18 cellular contexts compared by ENCODE assay signal in the genomic region with DNA sequence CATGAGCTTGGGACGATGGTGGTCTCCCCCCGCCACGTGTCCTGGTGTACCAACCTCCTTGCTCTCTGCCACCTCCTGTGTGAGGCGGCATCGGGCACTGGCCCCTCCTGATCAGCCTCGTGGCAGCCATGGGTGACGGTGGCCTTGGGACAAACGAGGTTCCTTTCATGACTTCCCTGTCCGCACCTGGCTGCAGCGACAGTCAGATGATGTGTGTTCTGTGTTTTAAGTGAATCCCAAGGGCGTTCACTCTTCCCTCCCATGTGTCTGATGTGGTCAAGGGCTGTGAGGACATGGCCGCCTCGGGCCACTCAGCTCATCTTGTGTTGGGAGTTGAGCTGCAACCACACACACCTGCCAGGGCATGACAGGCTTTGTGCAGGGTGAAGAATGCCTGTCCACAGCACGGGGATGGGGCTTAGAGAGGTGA. TPM values are rescaled to one million over a fixed set of nuclear protein-coding genes. Genes with fewer than 3 reads are reported as not detected.
DNase-seq lines count a peak whose midpoint lies in the region; ATAC-seq, FAIRE-seq and TF ChIP-seq lines count a peak whose summit lies in the region.
"Had no signal": no experiment of that assay in that cellular context is flagged by ENCODE, and none has a peak within 500 bp of the region (broad histone marks: within the 10 kb centered on the region; RNA-seq: fewer than 3 reads in every experiment).

No MANE protein-coding gene starts in this region.

- H3K14ac ChIP-seq in mesenchymal stem cell (ENCODE audit: low read length in 2 of 2), result peak overlapping the region in 1 of 2 experiments; percentile 22

- no peak overlapping the region for H2BK15ac ChIP-seq in mesenchymal stem cell (ENCODE audit: low read depth, poor library complexity, severe bottlenecking)

- H3K4me1 ChIP-seq in mesenchymal stem cell (ENCODE audit: control insufficient read depth, insufficient read depth, low read depth, low read length), result peaks cover 43% of the 10 kb centered on the region
- peaks cover 38% of the 10 kb centered on the region for H3K4me1 ChIP-seq in skeletal muscle satellite cell (ENCODE audit: control insufficient read depth, insufficient read depth, low read length)
- peaks cover 0 to 20% of the 10 kb centered on the region in 2 donors for H3K4me1 ChIP-seq in kidney (ENCODE audit: control insufficient read depth in 1 of 2, insufficient read depth in 1 of 2, low read depth in 1 of 2, low read length in 2 of 2)

- WGBS in mesenchymal stem cell, result 93% methylated on average over 14 of the region's 14 CpGs

- peak overlapping the region; percentile 76 for H4K8ac ChIP-seq in mesenchymal stem cell (ENCODE audit: low read length)

- H3K4me3 ChIP-seq in mesenchymal stem cell (ENCODE audit: insufficient read depth in 1 of 2, low read depth in 1 of 2, low read length in 2 of 2) (no peak overlapping the region), skeletal muscle satellite cell (ENCODE audit: low read length) (no peak overlapping the region), kidney (ENCODE audit: low read length in 2 of 2) (no peak overlapping the region)
- H3K4me3 ChIP-seq: K562 had no signal

- H3K18ac ChIP-seq in mesenchymal stem cell (ENCODE audit: low read depth in 1 of 2, low read length in 2 of 2), result peak overlapping the region; percentile 1 to 30

- H3K9me3 ChIP-seq in mesenchymal stem cell (ENCODE audit: control insufficient read depth, low read length), result no peaks in the 10 kb centered on the region
- H3K9me3 ChIP-seq in skeletal muscle satellite cell (replicated peaks; ENCODE audit: low read length), result no peaks in the 10 kb centered on the region
- no peaks in the 10 kb centered on the region for H3K9me3 ChIP-seq in kidney (ENCODE audit: control insufficient read depth in 1 of 2, low read length in 2 of 2)

- no peak overlapping the region for H2AFZ ChIP-seq in mesenchymal stem cell (ENCODE audit: low read depth, low read length)

- peaks cover 6 to 53% of the 10 kb centered on the region in 2 experiments for H3K27me3 ChIP-seq in mesenchymal stem cell (ENCODE audit: control insufficient read depth in 1 of 2, insufficient read depth in 1 of 2, low read length in 2 of 2)
- peaks cover 2% of the 10 kb centered on the region for H3K27me3 ChIP-seq in skeletal muscle satellite cell (ENCODE audit: control insufficient read depth, insufficient read depth, low read length)

- FAIRE-seq in kidney (lab: Jason Lieb, UNC), result no peak
- FAIRE-seq: K562 had no signal

- H2AK5ac ChIP-seq in mesenchymal stem cell (ENCODE audit: low read length, severe bottlenecking), result peak overlapping the region; percentile 90

- no peak for ATAC-seq in Right ventricle myocardium inferior
- ATAC-seq in left ventricle myocardium superior, result no peak
- ATAC-seq: K562 had no signal

- peak overlapping the region in 1 of 2 experiments; percentile 42 for H3K4ac ChIP-seq in mesenchymal stem cell (ENCODE audit: low read depth in 1 of 2, low read length in 2 of 2)

- no peak overlapping the region for H3K4me2 ChIP-seq in mesenchymal stem cell (ENCODE audit: low read length, poor library complexity, severe bottlenecking)
- H3K4me2 ChIP-seq in skeletal muscle satellite cell (ENCODE audit: low read length), result no peak overlapping the region

- no peaks in the 10 kb centered on the region for H3K36me3 ChIP-seq in mesenchymal stem cell (ENCODE audit: control insufficient read depth in 1 of 2, insufficient read depth in 2 of 2, low read depth in 1 of 2, low read length in 2 of 2)
- H3K36me3 ChIP-seq in skeletal muscle satellite cell (ENCODE audit: insufficient read depth, low read length), result no peaks in the 10 kb centered on the region
- H3K36me3 ChIP-seq in kidney (ENCODE audit: control insufficient read depth in 1 of 2, insufficient read depth in 2 of 2, low read length in 2 of 2), result no peaks in the 10 kb centered on the region

- H3K23ac ChIP-seq in mesenchymal stem cell (ENCODE audit: low read length in 2 of 2), result no peak overlapping the region

- H4K91ac ChIP-seq in mesenchymal stem cell (ENCODE audit: low read length), result peak overlapping the region; percentile 91

- peak overlapping the region; percentile 39 for H2BK120ac ChIP-seq in mesenchymal stem cell (ENCODE audit: low read depth, low read length)

- peak overlapping the region; percentile 70 for H2BK5ac ChIP-seq in mesenchymal stem cell (ENCODE audit: low read depth, low read length, poor library complexity, severe bottlenecking)

- H3K9ac ChIP-seq in mesenchymal stem cell (ENCODE audit: low read length) (no peak overlapping the region), skeletal muscle satellite cell (ENCODE audit: low read depth, low read length) (peak overlapping the region; percentile 38), kidney (ENCODE audit: low read length in 2 of 2) (no peak overlapping the region)

- no peaks in the 10 kb centered on the region for H3K79me1 ChIP-seq in mesenchymal stem cell (replicated peaks; ENCODE audit: low read length, poor library complexity, severe bottlenecking)

- TF ChIP-seq CTCF in kidney (IDR thresholded peaks at IDR 0.05; ENCODE audit: borderline replicate concordance, extremely low read depth, insufficient read depth), result no peak

- DNase-seq in Right ventricle myocardium inferior (ENCODE audit: missing footprints), result peak; percentile 56
- no peak for DNase-seq in left ventricle myocardium superior
- peak; percentile 98 for DNase-seq in SW480 (ENCODE audit: low spot score)
- DNase-seq in mesenchymal stem cell, result no peak
- DNase-seq in activated CD4-positive, alpha-beta T cell treated with anti-CD3 and anti-CD28 coated beads for 1 hour, result no peak
- no peak for DNase-seq in kidney
- no peak for DNase-seq in NCI-H1694 treated with DMSO at 0.1 percent for 48 hours (lab: John Stamatoyannopoulos, UW)
- DNase-seq: COR-L47, DMS153, HCEC 1CT, NCI-H1092 treated with DMSO at 0.1 percent for 48 hours, NCI-H187, NCI-H69 had no signal

- peak overlapping the region; percentile 7 to 90 for H2BK12ac ChIP-seq in mesenchymal stem cell (ENCODE audit: low read length in 2 of 2)

- peak overlapping the region; percentile 92 for H3K27ac ChIP-seq in mesenchymal stem cell (ENCODE audit: low read length, poor library complexity, severe bottlenecking)
- H3K27ac ChIP-seq in kidney (ENCODE audit: low read depth in 2 of 2, low read length in 2 of 2), result no peak overlapping the region
- H3K27ac ChIP-seq: 22Rv1, C4-2B, RWPE1 had no signal

- intact Hi-C loops in Right ventricle myocardium inferior (cut with DNase I) (no loop called here), left ventricle myocardium superior (cut with micrococcal nuclease) (no loop called here), kidney (cut with DNase I) (no loop called here)

RNA-seq across cellular contexts. Expression of a gene that starts 30.4 kb away (rescaled TPM):
- total RNA-seq in Right ventricle myocardium inferior (71.0 TPM), left ventricle myocardium superior (87.2 TPM), kidney (53.8 TPM)
- polyA plus RNA-seq in mesenchymal stem cell (2013, experiment 1 of 2), result 19.4 TPM
- 22.8 TPM for polyA plus RNA-seq in mesenchymal stem cell (2013, experiment 2 of 2)
- total RNA-seq in skeletal muscle satellite cell (2012; rRNA removed), result 21.8 and 27.1 TPM in 2 replicates
- polyA plus RNA-seq in kidney (ENCODE audit: insufficient read depth, low read depth, low replicate concordance), result 25.0 TPM

Comparison
In these comparisons a context has a peak if more than half of its experiments do, and no peak if none do; other contexts are left out.
1. DNase-seq: peak in Right ventricle myocardium inferior (single experiment) and SW480 (single experiment); none in left ventricle myocardium superior (single experiment), mesenchymal stem cell (single experiment), activated CD4-positive, alpha-beta T cell treated with anti-CD3 and anti-CD28 coated beads for 1 hour (single experiment), kidney (single experiment) and NCI-H1694 treated with DMSO at 0.1 percent for 48 hours (single experiment).